ENCODE assay signal across 15 cellular contexts in genomic region chr1:226009650-226010044, GRCh38. TPM values are rescaled to one million over a fixed set of nuclear protein-coding genes. Genes with fewer than 3 reads are reported as not detected.
DNase-seq lines count a peak whose midpoint lies in the region; ATAC-seq lines count a peak whose summit lies in the region.
"Had no signal": no experiment of that assay in that cellular context is flagged by ENCODE, and none has a peak within 500 bp of the region (broad histone marks: within the 10 kb centered on the region; RNA-seq: fewer than 3 reads in every experiment).

No MANE protein-coding gene starts in this region.

- no peaks in the 10 kb centered on the region for H3K36me3 Mint-ChIP-seq in stimulated activated effector memory CD8-positive, alpha-beta T cell treated with anti-CD3 and anti-CD28 coated beads, Interleukin-12 subunit alpha, Interleukin-12 subunit beta, amount 100 ng/mL, for 72 hours

- H3K4me1 Mint-ChIP-seq in stimulated activated effector memory CD8-positive, alpha-beta T cell treated with anti-CD3 and anti-CD28 coated beads, Interleukin-12 subunit alpha, Interleukin-12 subunit beta, amount 100 ng/mL, for 72 hours = peaks cover 9% of the 10 kb centered on the region
- H3K4me1 Mint-ChIP-seq: B cell had no signal

- no peak overlapping the region for H3K4me3 Mint-ChIP-seq in stimulated activated effector memory CD8-positive, alpha-beta T cell treated with anti-CD3 and anti-CD28 coated beads, Interleukin-12 subunit alpha, Interleukin-12 subunit beta, amount 100 ng/mL, for 72 hours
- H3K4me3 Mint-ChIP-seq: B cell; CD4-positive, alpha-beta T cell; HFFc6 had no signal

- no peaks in the 10 kb centered on the region for H3K9me3 Mint-ChIP-seq in stimulated activated effector memory CD8-positive, alpha-beta T cell treated with anti-CD3 and anti-CD28 coated beads, Interleukin-12 subunit alpha, Interleukin-12 subunit beta, amount 100 ng/mL, for 72 hours
- H3K9me3 Mint-ChIP-seq: CD4-positive, alpha-beta T cell; HFFc6 had no signal

- peak overlapping the region; percentile 49 for H3K27ac Mint-ChIP-seq in stimulated activated effector memory CD8-positive, alpha-beta T cell treated with anti-CD3 and anti-CD28 coated beads, Interleukin-12 subunit alpha, Interleukin-12 subunit beta, amount 100 ng/mL, for 72 hours
- H3K27ac Mint-ChIP-seq: B cell; CD4-positive, alpha-beta T cell; HFFc6 had no signal

- DNase-seq in DMS 273 (lab: John Stamatoyannopoulos, UW; ENCODE audit: unreplicated experiment) (peak; percentile 77), KBM-7 (peak; percentile 45), SK-N-DZ (ENCODE audit: low spot score) (peak; percentile 24), SIG-M5 treated with dmso at 0.1 percent for 504 hours (lab: John Stamatoyannopoulos, UW; ENCODE audit: unreplicated experiment) (no peak), GM19238 (ENCODE audit: insufficient read length, low spot score) (no peak)
- DNase-seq in stimulated activated effector memory CD8-positive, alpha-beta T cell treated with anti-CD3 and anti-CD28 coated beads, Interleukin-12 subunit alpha, Interleukin-12 subunit beta, amount 100 ng/mL, for 72 hours (ENCODE audit: low spot score in 2 of 2) = no peak
- DNase-seq: C1 segment of cervical spinal cord; Calu3; CD4-positive, alpha-beta T cell; DND-41; GDM1; HFFc6 had no signal

- no peak for ATAC-seq in stimulated activated effector memory CD8-positive, alpha-beta T cell treated with anti-CD3 and anti-CD28 coated beads, Interleukin-12 subunit alpha, Interleukin-12 subunit beta, amount 100 ng/mL, for 72 hours
- ATAC-seq in HG02852 (IDR thresholded peaks at IDR 0.05; ENCODE audit: unreplicated experiment) = no peak
- ATAC-seq: HepG2 had no signal

- in situ Hi-C loops in KBM-7 (cut with MboI; ENCODE audit: low pct_unique_long_range_greater_than_20kb, low sequenced_read_pairs) = no loop called here

RNA-seq across cellular contexts. Expression of gene SDE2, which starts 10.5 kb away (rescaled TPM):
- 15.7 and 18.0 TPM in 2 replicates for polyA plus RNA-seq in SK-N-DZ (2014; cell fraction: cytosol; rRNA removed)
- polyA plus RNA-seq in SK-N-DZ (2014; cell fraction: nucleus; rRNA removed) = 5.6 and 6.2 TPM in 2 replicates

RNA-seq across cellular contexts. Expression of gene H3-3A, which starts 52.9 kb away (rescaled TPM):
- 922 and 989 TPM in 2 replicates for polyA plus RNA-seq in SK-N-DZ (2014; cell fraction: cytosol; rRNA removed)
- polyA plus RNA-seq in SK-N-DZ (2014; cell fraction: nucleus; rRNA removed) = 546 and 570 TPM in 2 replicates

Comparison
In these comparisons a context has a peak if more than half of its experiments do, and no peak if none do; other contexts are left out.
1. DNase-seq: peak in DMS 273 (single experiment), KBM-7 (single experiment) and SK-N-DZ (single experiment); none in stimulated activated effector memory CD8-positive, alpha-beta T cell treated with anti-CD3 and anti-CD28 coated beads, Interleukin-12 subunit alpha, Interleukin-12 subunit beta, amount 100 ng/mL, for 72 hours (0 of 2), SIG-M5 treated with dmso at 0.1 percent for 504 hours (single experiment) and GM19238 (single experiment).